8 cellular contexts compared by ENCODE assay signal in the genomic region with DNA sequence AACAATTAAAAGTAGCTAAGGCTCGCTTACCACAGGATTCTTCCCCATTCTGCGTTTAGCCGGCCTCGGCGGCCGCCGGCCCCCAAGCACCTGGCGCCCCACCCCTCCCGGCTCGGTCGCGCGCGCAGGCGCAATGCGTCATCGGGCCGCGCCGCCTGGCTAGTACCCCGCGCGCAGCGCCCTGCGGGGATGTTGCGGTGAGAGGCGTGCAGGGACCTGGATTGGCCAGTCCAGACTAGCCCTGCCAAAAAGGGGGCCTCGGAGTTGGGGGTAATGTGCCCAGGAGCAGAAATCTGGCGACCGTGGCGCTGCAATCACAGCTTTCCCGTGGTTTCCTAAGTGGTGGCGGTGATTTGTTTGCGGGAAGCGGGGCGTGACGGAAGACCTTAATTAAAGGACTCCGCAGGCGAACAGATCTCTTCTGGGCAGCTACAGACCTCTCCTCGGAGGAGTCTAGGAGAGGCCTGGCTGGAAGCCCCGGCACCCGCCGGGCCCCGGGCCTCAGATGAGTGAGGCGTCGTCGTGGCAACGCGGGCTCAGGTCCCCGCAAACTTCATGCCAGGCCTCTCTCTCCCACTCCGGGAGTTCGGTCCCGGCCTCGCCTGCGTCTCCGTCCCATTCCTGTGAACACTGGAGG. TPM values are rescaled to one million over a fixed set of nuclear protein-coding genes. Genes with fewer than 3 reads are reported as not detected.
DNase-seq lines count a peak whose midpoint lies in the region; ATAC-seq and TF ChIP-seq lines count a peak whose summit lies in the region.

No MANE protein-coding gene starts in this region.

- DNase-seq in AG08396 (ENCODE audit: low spot score) (peak; percentile 93), NCI-H460 (ENCODE audit: extremely low read depth, low read depth) (peak; percentile 70), dermis blood vessel endothelial cell (peak; percentile 89), right lobe of liver (peak; percentile 82 to 85 (median 84))
- DNase-seq in activated CD4-positive, alpha-beta T cell treated with anti-CD3 and anti-CD28 coated beads, Interleukin-2, amount 50 U/mL, for 24 hours (ENCODE audit: low read depth in 1 of 2, low spot score in 1 of 2), result peak; percentile 75 to 79
- DNase-seq in stimulated activated CD4-positive, alpha-beta T cell treated with anti-CD3 and anti-CD28 coated beads, Interleukin-4, amount 100 ng/mL, for 24 hours, result peak; percentile 82

- peak in 1 of 4 donors; percentile 12 for TF ChIP-seq CTCF in right lobe of liver (IDR thresholded peaks at IDR 0.05)

- no peaks in the 10 kb centered on the region for H3K27me3 ChIP-seq in right lobe of liver

- under 1% methylated on average over 20 of the region's 56 CpGs for WGBS in right lobe of liver (ENCODE audit: insufficient coverage, low coverage, low lambda C conversion rate, missing lambda C conversion rate)

- TF ChIP-seq POLR2A in right lobe of liver (IDR thresholded peaks at IDR 0.05), result peak; percentile 32

- H3K36me3 ChIP-seq in right lobe of liver, result no peaks in the 10 kb centered on the region

- ATAC-seq in GM18909 (IDR thresholded peaks at IDR 0.05; ENCODE audit: poor library complexity, unreplicated experiment), result peak; percentile 83
- ATAC-seq in HG03159 (IDR thresholded peaks at IDR 0.05; ENCODE audit: unreplicated experiment), result peak; percentile 83
- ATAC-seq in right lobe of liver, result peak; percentile 95 to 97 (median 96)

- peak overlapping the region; percentile 71 to 80 (median 72) for H3K27ac ChIP-seq in right lobe of liver

- peak overlapping the region; percentile 83 to 91 (median 86) for H3K4me3 ChIP-seq in right lobe of liver

- intact Hi-C loops in right lobe of liver (cut with DNase I), result no loop called here

- no peaks in the 10 kb centered on the region for H3K9me3 ChIP-seq in right lobe of liver

- H3K4me1 ChIP-seq in right lobe of liver, result no peaks in the 10 kb centered on the region

RNA-seq across cellular contexts. Expression of gene TMEM237, which starts 0.6 kb away (rescaled TPM):
- 34.4 and 35.0 TPM in 2 replicates for total RNA-seq in NCI-H460 (2014; rRNA removed; shearing (Covaris generic))
- polyA plus RNA-seq in NCI-H460 (2014; cell fraction: nucleus; rRNA removed), result 47.5 and 83.4 TPM in 2 replicates
- 28.2 and 35.0 TPM in 2 replicates for total RNA-seq in dermis blood vessel endothelial cell
- 1 to 10 TPM; 2.2 to 4.1 (median 2.6) TPM for total RNA-seq in right lobe of liver

RNA-seq across cellular contexts. Expression of gene MPP4, which starts 55.7 kb away (rescaled TPM):
- total RNA-seq in NCI-H460 (2014; rRNA removed; shearing (Covaris generic)), result 0.52 and 1.3 TPM in 2 replicates
- polyA plus RNA-seq in NCI-H460 (2014; cell fraction: nucleus; rRNA removed), result 0.07 TPM in 1 of 2 replicates, not detected in the other
- 2.2 and 3.1 TPM in 2 replicates for total RNA-seq in dermis blood vessel endothelial cell
- under 1 TPM in 2 of 6 experiments, not detected in 4; 0.12 to 0.15 TPM for total RNA-seq in right lobe of liver

Comparison
In these comparisons a context has a peak if more than half of its experiments do, and no peak if none do; other contexts are left out.
1. Peak in every context shown above with its lines: DNase-seq, ATAC-seq, H3K4me3 ChIP-seq and H3K27ac ChIP-seq.